ENCODE assay signal across 9 cellular contexts in genomic region chr2:39516347-39517101, GRCh38.
DNase-seq lines count a peak whose midpoint lies in the region; ATAC-seq, FAIRE-seq and TF ChIP-seq lines count a peak whose summit lies in the region.
"Had no signal": no experiment of that assay in that cellular context is flagged by ENCODE, and none has a peak within 500 bp of the region (broad histone marks: within the 10 kb centered on the region; RNA-seq: fewer than 3 reads in every experiment).

No MANE protein-coding gene starts in this region.

- DNase-seq in NCI-H2171 (lab: John Stamatoyannopoulos, UW), result peak; percentile 52
- peak; percentile 84 for DNase-seq in choroid plexus epithelial cell (ENCODE audit: low read depth)
- DNase-seq in kidney, result no peak
- peak; percentile 47 for DNase-seq in stomach
- no peak for DNase-seq in activated CD4-positive, alpha-beta T cell treated with anti-CD3 and anti-CD28 coated beads, Interleukin-2, amount 50 U/mL, for 4 hours
- DNase-seq: activated naive CD8-positive, alpha-beta T cell treated with anti-CD3 and anti-CD28 coated beads, Interleukin-2, amount 50 U/mL, for 24 hours had no signal

- no peak overlapping the region for H3K4me3 ChIP-seq in choroid plexus epithelial cell (ENCODE audit: low read depth, low read length)
- no peak overlapping the region for H3K4me3 ChIP-seq in kidney (ENCODE audit: low read length in 2 of 2)
- H3K4me3 ChIP-seq in stomach, result no peak overlapping the region

- H3K27ac ChIP-seq in kidney (ENCODE audit: low read depth in 2 of 2, low read length in 2 of 2) (peak overlapping the region; percentile 40 to 52), stomach (peak overlapping the region in 4 of 5 donors; percentile 52 to 77 (median 63))

- H3K9me3 ChIP-seq in kidney (ENCODE audit: control insufficient read depth in 1 of 2, low read length in 2 of 2) (peaks cover 0 to 4% of the 10 kb centered on the region in 2 donors), stomach (peaks cover 0 to 3% (median 3%) of the 10 kb centered on the region in 4 donors)

- H3K36me3 ChIP-seq in kidney (ENCODE audit: control insufficient read depth in 1 of 2, insufficient read depth in 2 of 2, low read length in 2 of 2), result no peaks in the 10 kb centered on the region
- peaks cover 0 to 2% (median 0%) of the 10 kb centered on the region in 4 donors for H3K36me3 ChIP-seq in stomach

- 59 to 69% (median 66%) methylated on average over 7 to 8 of the region's 8 CpGs for WGBS in stomach, 5 donors

- no peak for TF ChIP-seq POLR2A in stomach (IDR thresholded peaks at IDR 0.05)

- no peaks in the 10 kb centered on the region for H3K27me3 ChIP-seq in stomach

- FAIRE-seq in kidney (lab: Jason Lieb, UNC), result no peak

- TF ChIP-seq CTCF in choroid plexus epithelial cell (conservative IDR thresholded peaks at IDR 0.05; ENCODE audit: low read depth, low read length) (peak; percentile 35), kidney (IDR thresholded peaks at IDR 0.05; ENCODE audit: borderline replicate concordance, extremely low read depth, insufficient read depth) (no peak), stomach (IDR thresholded peaks at IDR 0.05) (no peak)

- peak; percentile 62 for TF ChIP-seq EP300 in stomach (IDR thresholded peaks at IDR 0.05)

- ATAC-seq in HG02759 (IDR thresholded peaks at IDR 0.05; ENCODE audit: unreplicated experiment) (no peak), HG03097 (IDR thresholded peaks at IDR 0.05; ENCODE audit: low FRiP score, unreplicated experiment) (no peak), HG02981 (IDR thresholded peaks at IDR 0.05; ENCODE audit: unreplicated experiment) (no peak)
- ATAC-seq: activated naive CD8-positive, alpha-beta T cell treated with anti-CD3 and anti-CD28 coated beads, Interleukin-2, amount 50 U/mL, for 24 hours had no signal

- H3K4me1 ChIP-seq in kidney (ENCODE audit: control insufficient read depth in 1 of 2, insufficient read depth in 1 of 2, low read depth in 1 of 2, low read length in 2 of 2) (peaks cover 42 to 58% of the 10 kb centered on the region in 2 donors), stomach (peaks cover 0 to 61% (median 48%) of the 10 kb centered on the region in 4 donors)

- intact Hi-C loops in kidney (cut with DNase I), result no loop called here
- intact Hi-C loops in stomach (cut with DNase I; ENCODE audit: low total_unique reads), result no loop called here

- H3K9ac ChIP-seq in kidney (ENCODE audit: low read length in 2 of 2), result peak overlapping the region in 1 of 2 donors; percentile 28

Comparison
In these comparisons a context has a peak if more than half of its experiments do, and no peak if none do; other contexts are left out.
1. DNase-seq: peak in NCI-H2171 (single experiment), choroid plexus epithelial cell (single experiment) and stomach (single experiment); none in kidney (single experiment) and activated CD4-positive, alpha-beta T cell treated with anti-CD3 and anti-CD28 coated beads, Interleukin-2, amount 50 U/mL, for 4 hours (0 of 2).